ENCODE assay signal across 10 cellular contexts in genomic region chr12:6374028-6374780, GRCh38. TPM values are rescaled to one million over a fixed set of nuclear protein-coding genes. Genes with fewer than 3 reads are reported as not detected.
A peak's percentile ranks its signal among the peaks of the same experiment; 100 is the strongest.
DNase-seq lines count a peak whose midpoint lies in the region; ATAC-seq, FAIRE-seq and TF ChIP-seq lines count a peak whose summit lies in the region.
"Had no signal": no experiment of that assay in that cellular context is flagged by ENCODE, and none has a peak within 500 bp of the region (broad histone marks: within the 10 kb centered on the region; RNA-seq: fewer than 3 reads in every experiment).

No MANE protein-coding gene starts in this region.

- DNase-seq in breast epithelium (ENCODE audit: low spot score in 2 of 2) (no peak), HepG2 (ENCODE audit: low spot score) (no peak), testis (no peak), D341Med (ENCODE audit: low spot score) (no peak)
- DNase-seq in stimulated activated CD4-positive, alpha-beta T cell treated with anti-CD3 and anti-CD28 coated beads, Interleukin-4, amount 100 ng/mL, for 1 hour: no peak
- DNase-seq: activated CD8-positive, alpha-beta memory T cell treated with anti-CD3 and anti-CD28 coated beads, Interleukin-2, amount 50 U/mL, for 48 hours had no signal

- intact Hi-C loops in breast epithelium (cut with DNase I; ENCODE audit: low total_unique reads): no loop called here
- intact Hi-C loops in HepG2 (cut with micrococcal nuclease; ENCODE audit: unreplicated experiment): no loop called here
- intact Hi-C loops in testis (cut with DNase I; ENCODE audit: low total_unique reads): no loop called here

- no peak for ATAC-seq in HepG2
- ATAC-seq in GM18511 (IDR thresholded peaks at IDR 0.05; ENCODE audit: unreplicated experiment): no peak
- no peak for ATAC-seq in GM21786 (IDR thresholded peaks at IDR 0.05; ENCODE audit: unreplicated experiment)
- ATAC-seq: Right ventricle myocardium inferior had no signal

- H3K36me3 ChIP-seq in HUES48 (ENCODE audit: control insufficient read depth, insufficient read depth, low read length): peaks cover 4% of the 10 kb centered on the region; the same call in 1 of the 2 replicates
- H3K36me3 ChIP-seq in breast epithelium: no peaks in the 10 kb centered on the region
- no peaks in the 10 kb centered on the region for H3K36me3 ChIP-seq in HepG2 (replicated peaks in 1 of 2; ENCODE audit: control insufficient read depth in 1 of 2, insufficient read depth in 2 of 2, low read length in 2 of 2)
- H3K36me3 ChIP-seq in testis (ENCODE audit: low read depth, missing control alignments): no peaks in the 10 kb centered on the region

- CTCF ChIA-PET in HepG2 (lab: Yijun Ruan, JAX; ENCODE audit: low intra/inter-chr PET ratio, low total read pairs): no interaction called here

- H3K9me3 ChIP-seq in HUES48 (ENCODE audit: control insufficient read depth, insufficient read depth, low read length) (no peaks in the 10 kb centered on the region), breast epithelium (no peaks in the 10 kb centered on the region), HepG2 (ENCODE audit: low read length) (no peaks in the 10 kb centered on the region), testis (no peaks in the 10 kb centered on the region)

- TF ChIP-seq POLR2A in breast epithelium (IDR thresholded peaks at IDR 0.05) (no peak), HepG2 (IDR thresholded peaks at IDR 0.05; ENCODE audit: insufficient read depth in 1 of 2, low read depth in 2 of 2, low read length in 2 of 2) (no peak), testis (IDR thresholded peaks at IDR 0.05) (no peak)

- no peaks in the 10 kb centered on the region for H3K27me3 ChIP-seq in HUES48 (ENCODE audit: control insufficient read depth, insufficient read depth, low read length)
- H3K27me3 ChIP-seq in breast epithelium: no peaks in the 10 kb centered on the region
- H3K27me3 ChIP-seq in HepG2 (ENCODE audit: control insufficient read depth in 1 of 2, insufficient read depth in 2 of 2, low read length in 2 of 2): peaks cover 0 to 21% of the 10 kb centered on the region in 2 experiments; a peak in 3 of 5 replicates
- no peaks in the 10 kb centered on the region for H3K27me3 ChIP-seq in testis

- in situ Hi-C loops in HepG2 (cut with HindIII; ENCODE audit: extremely low pct_ligation_motif_present, low pct_unique_long_range_greater_than_20kb): loop anchor here (5.0 kb wide), 1 partner anchor 37 kb away; no protein-coding TSS in a partner anchor

- no TSS peak for BruUV-seq in HepG2 (replicated peaks; lab: Mats Ljungman, UMichigan)

- H3K4me3 ChIP-seq in HUES48 (ENCODE audit: low read depth, low read length) (peak overlapping the region; percentile 75), breast epithelium (peak overlapping the region in 2 of 3 donors; percentile 53 to 65), HepG2 (replicated peaks in 1 of 3; ENCODE audit: insufficient read depth in 1 of 3, low read depth in 2 of 3, low read length in 3 of 3) (peak overlapping the region; percentile 41 to 73 (median 57); a peak in 5 of 6 replicates), testis (no peak overlapping the region)

- WGBS in HepG2 (ENCODE audit: low lambda C conversion rate): 67% methylated on average over 1 of the region's 24 CpGs
- 90 to 93% methylated on average over 14 to 24 of the region's 24 CpGs for WGBS in testis, 2 donors

- no peak for TF ChIP-seq RAD21 in HepG2 (CRISPR knock-in tag; IDR thresholded peaks at IDR 0.05)

- no peaks in the 10 kb centered on the region for H4K20me1 ChIP-seq in HepG2 (ENCODE audit: insufficient read depth, low read length)

- H3K79me2 ChIP-seq in HepG2 (ENCODE audit: insufficient read depth, low read length): no peaks in the 10 kb centered on the region

- TF ChIP-seq CTCF in breast epithelium (IDR thresholded peaks at IDR 0.05) (no peak), HepG2 (CRISPR knock-in tag; IDR thresholded peaks at IDR 0.05) (no peak), testis (IDR thresholded peaks at IDR 0.05) (no peak)

- POLR2A ChIA-PET in HepG2 (lab: Yijun Ruan, JAX): interaction anchor here (0.6 to 7.5 kb wide), 10 partner anchors 9 to 160 kb away, joined by 3 to 278 read pairs (median 6); partner anchors contain the start of genes GAPDH, LTBR, TAPBPL and TNFRSF1A

- peaks cover 50% of the 10 kb centered on the region for H3K4me1 ChIP-seq in HUES48 (ENCODE audit: control insufficient read depth, insufficient read depth, low read length)
- H3K4me1 ChIP-seq in breast epithelium: peaks cover 24 to 28% of the 10 kb centered on the region in 2 donors
- H3K4me1 ChIP-seq in HepG2 (ENCODE audit: insufficient read depth, low read length): peaks cover 92% of the 10 kb centered on the region
- H3K4me1 ChIP-seq in testis: peaks cover 38% of the 10 kb centered on the region

- no peak for FAIRE-seq in HepG2 (lab: Jason Lieb, UNC)

- no peak overlapping the region for H2AFZ ChIP-seq in HepG2 (ENCODE audit: low read length)

- H3K27ac ChIP-seq in HUES48 (ENCODE audit: low read depth, low read length) (peak overlapping the region; percentile 79), breast epithelium (peak overlapping the region; percentile 92 to 97), HepG2 (ENCODE audit: extremely low read length, insufficient read depth, low read length) (peak overlapping the region; percentile 16), testis (peak overlapping the region; percentile 68 to 77)

- peak overlapping the region; percentile 98 for H3K4me2 ChIP-seq in HepG2 (ENCODE audit: low read depth, low read length)

- H3K9ac ChIP-seq in HUES48 (ENCODE audit: low read depth, low read length): peak overlapping the region; percentile 47; the same call in 1 of the 2 replicates
- peak overlapping the region; percentile 68 for H3K9ac ChIP-seq in HepG2 (ENCODE audit: insufficient read depth, low read depth, low read length)

- TF ChIP-seq EP300 in HepG2 (IDR thresholded peaks at IDR 0.05; ENCODE audit: low read depth in 2 of 2, low read length in 2 of 2): no peak
- no peak for TF ChIP-seq EP300 in HepG2 (CRISPR knock-in tag; IDR thresholded peaks at IDR 0.05; ENCODE audit: borderline replicate concordance)

RNA-seq across cellular contexts. Expression of gene SCNN1A, which starts 1.2 kb away (rescaled TPM):
- total RNA-seq in breast epithelium (100 to 1,000 TPM in 1 of 3 donors, 10 to 100 TPM in 1, 1 to 10 TPM in 1; 1.3 to 175 (median 93.7) TPM), HepG2 (2016; rRNA removed; fragmentation: Illumina TruSeq; extraction: Trizol) (0.63 and 1.5 TPM in 2 replicates), testis (10 to 100 TPM; 22.7 to 43.1 TPM)
- total RNA-seq in HepG2 (2016; cell fraction: cytosol; rRNA removed; fragmentation: Illumina TruSeq; extraction: Trizol; ENCODE audit: low read depth): 0.71 and 1.2 TPM in 2 replicates
- 0.71 and 1.6 TPM in 2 replicates for total RNA-seq in HepG2 (2016; cell fraction: insoluble cytoplasmic fraction; rRNA removed; fragmentation: Illumina TruSeq; extraction: Trizol)
- total RNA-seq in HepG2 (2016; cell fraction: membrane; rRNA removed; fragmentation: Illumina TruSeq; extraction: Trizol): 0.72 and 0.87 TPM in 2 replicates
- 1.8 and 5.0 TPM in 2 replicates for total RNA-seq in HepG2 (2016; cell fraction: nucleus; rRNA removed; fragmentation: Illumina TruSeq; extraction: Trizol)
- polyA plus RNA-seq in HepG2 (2011; rRNA removed) (14.6 and 32.8 TPM in 2 replicates), testis (ENCODE audit: insufficient read depth, low read depth, low replicate concordance) (14.6 TPM)
- 6.1 and 12.5 TPM in 2 replicates for polyA plus RNA-seq in HepG2 (2011; cell fraction: cytosol; rRNA removed)
- 24.9 and 39.4 TPM in 2 replicates for polyA plus RNA-seq in HepG2 (2011; cell fraction: nucleus; rRNA removed)
- 17.5 and 19.3 TPM in 2 replicates for polyA plus RNA-seq in HepG2 (2012)
- polyA plus RNA-seq in HepG2 (2016; cell fraction: cytosol; fragmentation: Illumina TruSeq; extraction: Trizol; ENCODE audit: low read depth): 0.22 and 0.41 TPM in 2 replicates
- 1.0 and 1.6 TPM in 2 replicates for polyA plus RNA-seq in HepG2 (2016; cell fraction: insoluble cytoplasmic fraction; fragmentation: Illumina TruSeq; extraction: Trizol; ENCODE audit: low read depth)
- polyA plus RNA-seq in HepG2 (2016; cell fraction: membrane; fragmentation: Illumina TruSeq; extraction: Trizol; ENCODE audit: low read depth): 0.66 and 1.1 TPM in 2 replicates
- polyA plus RNA-seq in HepG2 (2016; cell fraction: nucleus; fragmentation: Illumina TruSeq; extraction: Trizol; ENCODE audit: insufficient read depth, low read depth): 4.0 and 5.1 TPM in 2 replicates
- 9.5 and 30.0 TPM in 2 replicates for polyA minus RNA-seq in HepG2 (2011; rRNA and poly(A)+ RNA removed; ENCODE audit: low replicate concordance)
- polyA minus RNA-seq in HepG2 (2011; cell fraction: cytosol; rRNA and poly(A)+ RNA removed): 5.9 and 14.3 TPM in 2 replicates
- 10.9 and 24.2 TPM in 2 replicates for polyA minus RNA-seq in HepG2 (2011; cell fraction: nucleus; rRNA and poly(A)+ RNA removed)

RNA-seq across cellular contexts. Expression of gene LTBR, which starts 9.8 kb away (rescaled TPM):
- total RNA-seq in breast epithelium: 100 to 1,000 TPM in 2 of 3 donors, 10 to 100 TPM in 1; 90.1 to 115 (median 108) TPM
- total RNA-seq in HepG2 (2016; rRNA removed; fragmentation: Illumina TruSeq; extraction: Trizol): 12.1 and 34.8 TPM in 2 replicates
- total RNA-seq in HepG2 (2016; cell fraction: cytosol; rRNA removed; fragmentation: Illumina TruSeq; extraction: Trizol; ENCODE audit: low read depth): 24.4 and 24.5 TPM in 2 replicates
- total RNA-seq in HepG2 (2016; cell fraction: insoluble cytoplasmic fraction; rRNA removed; fragmentation: Illumina TruSeq; extraction: Trizol): 11.6 and 40.0 TPM in 2 replicates
- total RNA-seq in HepG2 (2016; cell fraction: membrane; rRNA removed; fragmentation: Illumina TruSeq; extraction: Trizol): 34.7 and 35.3 TPM in 2 replicates
- 39.7 and 43.6 TPM in 2 replicates for total RNA-seq in HepG2 (2016; cell fraction: nucleus; rRNA removed; fragmentation: Illumina TruSeq; extraction: Trizol)
- 31.4 and 39.0 TPM in 2 replicates for polyA plus RNA-seq in HepG2 (2011; rRNA removed)
- polyA plus RNA-seq in HepG2 (2011; cell fraction: cytosol; rRNA removed): 23.7 and 29.3 TPM in 2 replicates
- polyA plus RNA-seq in HepG2 (2011; cell fraction: nucleus; rRNA removed): 82.9 and 92.1 TPM in 2 replicates
- 25.8 and 37.8 TPM in 2 replicates for polyA plus RNA-seq in HepG2 (2012)
- polyA plus RNA-seq in HepG2 (2016; cell fraction: cytosol; fragmentation: Illumina TruSeq; extraction: Trizol; ENCODE audit: low read depth): 19.3 and 21.0 TPM in 2 replicates
- polyA plus RNA-seq in HepG2 (2016; cell fraction: insoluble cytoplasmic fraction; fragmentation: Illumina TruSeq; extraction: Trizol; ENCODE audit: low read depth): 16.0 and 16.4 TPM in 2 replicates
- polyA plus RNA-seq in HepG2 (2016; cell fraction: membrane; fragmentation: Illumina TruSeq; extraction: Trizol; ENCODE audit: low read depth): 27.4 and 28.3 TPM in 2 replicates
- polyA plus RNA-seq in HepG2 (2016; cell fraction: nucleus; fragmentation: Illumina TruSeq; extraction: Trizol; ENCODE audit: insufficient read depth, low read depth): 117 and 123 TPM in 2 replicates
- polyA minus RNA-seq in HepG2 (2011; rRNA and poly(A)+ RNA removed; ENCODE audit: low replicate concordance): 16.2 and 29.7 TPM in 2 replicates
- 11.5 and 14.0 TPM in 2 replicates for polyA minus RNA-seq in HepG2 (2011; cell fraction: cytosol; rRNA and poly(A)+ RNA removed)
- 22.4 and 34.2 TPM in 2 replicates for polyA minus RNA-seq in HepG2 (2011; cell fraction: nucleus; rRNA and poly(A)+ RNA removed)
- total RNA-seq in testis: 100 to 1,000 TPM in 1 of 2 donors, 10 to 100 TPM in 1; 81.3 to 112 TPM
- polyA plus RNA-seq in testis (ENCODE audit: insufficient read depth, low read depth, low replicate concordance): 36.6 TPM

RNA-seq across cellular contexts. Expression of gene TNFRSF1A, which starts 32.3 kb away (rescaled TPM):
- total RNA-seq in breast epithelium (100 to 1,000 TPM; 232 to 256 (median 238) TPM), HepG2 (2016; rRNA removed; fragmentation: Illumina TruSeq; extraction: Trizol) (21.9 and 41.5 TPM in 2 replicates), testis (100 to 1,000 TPM in 1 of 2 donors, 10 to 100 TPM in 1; 94.6 to 106 TPM)
- 16.3 and 18.0 TPM in 2 replicates for total RNA-seq in HepG2 (2016; cell fraction: cytosol; rRNA removed; fragmentation: Illumina TruSeq; extraction: Trizol; ENCODE audit: low read depth)
- total RNA-seq in HepG2 (2016; cell fraction: insoluble cytoplasmic fraction; rRNA removed; fragmentation: Illumina TruSeq; extraction: Trizol): 28.8 and 36.5 TPM in 2 replicates
- 19.8 and 22.3 TPM in 2 replicates for total RNA-seq in HepG2 (2016; cell fraction: membrane; rRNA removed; fragmentation: Illumina TruSeq; extraction: Trizol)
- total RNA-seq in HepG2 (2016; cell fraction: nucleus; rRNA removed; fragmentation: Illumina TruSeq; extraction: Trizol): 36.8 and 40.7 TPM in 2 replicates
- polyA plus RNA-seq in HepG2 (2011; rRNA removed) (41.4 and 61.2 TPM in 2 replicates), testis (ENCODE audit: insufficient read depth, low read depth, low replicate concordance) (59.8 TPM)
- polyA plus RNA-seq in HepG2 (2011; cell fraction: cytosol; rRNA removed): 53.0 and 53.4 TPM in 2 replicates
- 67.2 and 67.4 TPM in 2 replicates for polyA plus RNA-seq in HepG2 (2011; cell fraction: nucleus; rRNA removed)
- polyA plus RNA-seq in HepG2 (2012): 40.9 and 56.2 TPM in 2 replicates
- polyA plus RNA-seq in HepG2 (2016; cell fraction: cytosol; fragmentation: Illumina TruSeq; extraction: Trizol; ENCODE audit: low read depth): 5.2 and 6.8 TPM in 2 replicates
- 31.8 and 38.4 TPM in 2 replicates for polyA plus RNA-seq in HepG2 (2016; cell fraction: insoluble cytoplasmic fraction; fragmentation: Illumina TruSeq; extraction: Trizol; ENCODE audit: low read depth)
- polyA plus RNA-seq in HepG2 (2016; cell fraction: membrane; fragmentation: Illumina TruSeq; extraction: Trizol; ENCODE audit: low read depth): 14.3 and 15.5 TPM in 2 replicates
- polyA plus RNA-seq in HepG2 (2016; cell fraction: nucleus; fragmentation: Illumina TruSeq; extraction: Trizol; ENCODE audit: insufficient read depth, low read depth): 75.7 and 99.5 TPM in 2 replicates
- 88.8 and 131 TPM in 2 replicates for polyA minus RNA-seq in HepG2 (2011; rRNA and poly(A)+ RNA removed; ENCODE audit: low replicate concordance)
- 52.9 and 68.3 TPM in 2 replicates for polyA minus RNA-seq in HepG2 (2011; cell fraction: cytosol; rRNA and poly(A)+ RNA removed)
- 54.3 and 80.4 TPM in 2 replicates for polyA minus RNA-seq in HepG2 (2011; cell fraction: nucleus; rRNA and poly(A)+ RNA removed)

Comparison
In these comparisons a context has a peak if more than half of its experiments do, and no peak if none do; other contexts are left out.
1. H3K27ac ChIP-seq: peak in every context shown above with its lines; median percentile 94 in breast epithelium; 79 in HUES48; 72 in testis; 16 in HepG2.
2. H3K4me3 ChIP-seq: peak in HUES48 (single experiment), breast epithelium (2 of 3) and HepG2 (3 of 3); none in testis (0 of 2).